In the genomic region with DNA sequence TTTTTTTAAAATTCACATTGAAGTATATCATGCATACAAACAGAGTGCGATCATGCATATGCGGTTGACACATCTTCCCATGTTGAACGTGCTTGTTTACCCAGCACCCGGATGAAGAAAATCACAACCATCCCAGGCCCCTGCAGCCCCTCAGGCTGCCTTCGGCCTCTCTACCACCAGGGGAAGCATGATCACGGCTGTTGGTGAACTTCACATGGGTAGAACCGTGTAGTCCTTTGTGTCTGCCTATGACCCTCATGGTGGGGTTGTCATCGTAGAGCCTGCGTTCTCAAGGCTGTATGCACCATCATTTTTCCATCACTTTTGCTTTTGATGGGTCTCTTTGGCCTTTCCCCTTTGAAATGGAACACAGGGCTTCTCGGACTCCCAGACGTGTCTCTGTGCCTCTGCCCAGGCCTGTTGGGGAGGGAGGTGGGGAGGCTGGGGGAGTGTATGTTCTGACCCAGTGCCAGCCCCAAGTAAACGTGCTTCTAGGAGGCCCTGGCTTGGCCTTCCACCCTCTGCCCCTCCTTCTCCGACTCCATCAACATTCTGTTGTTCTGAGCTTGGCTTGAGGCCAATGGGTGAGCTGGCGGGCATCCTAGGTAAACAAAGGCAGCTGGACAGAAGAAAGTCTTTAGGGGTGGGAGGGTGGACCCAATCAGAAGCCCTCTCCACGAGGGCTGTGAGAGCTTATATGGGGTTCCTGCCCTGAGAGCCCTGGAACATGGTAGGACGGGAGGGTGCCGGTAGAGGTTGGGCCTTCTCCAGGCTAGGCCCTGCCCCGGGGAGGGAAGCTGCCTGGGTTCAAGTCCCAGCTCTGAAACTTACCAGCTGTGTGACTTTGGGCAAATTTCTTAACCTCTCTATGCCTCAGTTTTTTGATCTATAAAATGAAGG, we compare ENCODE assay signal across 9 cellular contexts. TPM values are rescaled to one million over a fixed set of nuclear protein-coding genes. Genes with fewer than 3 reads are reported as not detected.
A peak's percentile ranks its signal among the peaks of the same experiment; 100 is the strongest.
DNase-seq lines count a peak whose midpoint lies in the region; ATAC-seq and TF ChIP-seq lines count a peak whose summit lies in the region.
"Had no signal": no experiment of that assay in that cellular context is flagged by ENCODE, and none has a peak within 500 bp of the region (broad histone marks: within the 10 kb centered on the region; RNA-seq: fewer than 3 reads in every experiment).

No MANE protein-coding gene starts in this region.

- no peaks in the 10 kb centered on the region for H3K27me3 ChIP-seq in uterus

- TF ChIP-seq CTCF in astrocyte of the spinal cord (IDR thresholded peaks at IDR 0.05; ENCODE audit: low read depth, low read length) (no peak), uterus (IDR thresholded peaks at IDR 0.05) (peak in 1 of 4 experiments; percentile 23)

- no peak overlapping the region for H3K4me3 ChIP-seq in astrocyte of the spinal cord (ENCODE audit: low read depth, low read length)
- H3K4me3 ChIP-seq in uterus = no peak overlapping the region

- in situ Hi-C loops in astrocyte of the spinal cord (cut with HindIII; ENCODE audit: low sequenced_read_pairs) = no loop called here

- H3K9me3 ChIP-seq in uterus = no peaks in the 10 kb centered on the region

- no peak overlapping the region for H3K4me3 Mint-ChIP-seq in activated CD4-positive, alpha-beta T cell treated with anti-CD3 and anti-CD28 coated beads for 36 hours
- H3K4me3 Mint-ChIP-seq: activated T-helper 1 cell treated with anti-CD3 and anti-CD28 coated beads, Interleukin-12 subunit alpha, Interleukin-12 subunit beta, Interleukin-2, Interleukin-4 antibody, amounts not matched to agents 30 ng/mL and 10 ng/mL and 1 ng/mL, durations not matched to agents 14 hours and 24 hours and 36 hours had no signal

- H3K36me3 ChIP-seq in uterus = no peaks in the 10 kb centered on the region

- peaks cover 3% of the 10 kb centered on the region for H3K4me1 Mint-ChIP-seq in activated CD4-positive, alpha-beta T cell treated with anti-CD3 and anti-CD28 coated beads for 36 hours

- CTCF ChIA-PET in activated CD4-positive, alpha-beta T cell treated with anti-CD3 and anti-CD28 coated beads for 36 hours (lab: Charles Lee) = interaction anchor here (0.6 kb wide), 1 partner anchor 35 kb away, joined by 3 read pairs; no protein-coding TSS in a partner anchor

- H3K9me3 Mint-ChIP-seq in activated CD4-positive, alpha-beta T cell treated with anti-CD3 and anti-CD28 coated beads for 36 hours (ENCODE audit: low read depth) = no peaks in the 10 kb centered on the region
- H3K9me3 Mint-ChIP-seq: activated T-helper 1 cell treated with anti-CD3 and anti-CD28 coated beads, Interleukin-12 subunit alpha, Interleukin-12 subunit beta, Interleukin-2, Interleukin-4 antibody, amounts not matched to agents 30 ng/mL and 10 ng/mL and 1 ng/mL, durations not matched to agents 14 hours and 24 hours and 36 hours had no signal

- peaks cover 0 to 22% of the 10 kb centered on the region in 2 donors for H3K4me1 ChIP-seq in uterus

- no peak for DNase-seq in activated CD4-positive, alpha-beta T cell treated with anti-CD3 and anti-CD28 coated beads for 36 hours
- no peak for DNase-seq in activated CD4-positive, alpha-beta T cell treated with anti-CD3 and anti-CD28 coated beads, Interleukin-2, amount 50 U/mL, for 4 hours
- peak; percentile 84 for DNase-seq in astrocyte of the spinal cord (ENCODE audit: low read depth, low spot score)
- peak; percentile 78 for DNase-seq in left kidney (ENCODE audit: low read depth, low spot score)
- DNase-seq in uterus = peak; percentile 59 to 65
- no peak for DNase-seq in T1000 (lab: John Stamatoyannopoulos, UW)
- no peak for DNase-seq in AG08395 (ENCODE audit: low spot score)

- peak overlapping the region; percentile 88 for H3K27ac ChIP-seq in uterus

- intact Hi-C loops in activated CD4-positive, alpha-beta T cell treated with anti-CD3 and anti-CD28 coated beads for 36 hours (cut with DNase I, micrococcal nuclease) = no loop called here
- intact Hi-C loops in uterus (cut with DNase I; ENCODE audit: low total_unique reads) = no loop called here

- peak; percentile 12 for ATAC-seq in activated CD4-positive, alpha-beta T cell treated with anti-CD3 and anti-CD28 coated beads for 36 hours
- ATAC-seq in GM21717 (IDR thresholded peaks at IDR 0.05; ENCODE audit: unreplicated experiment) = no peak

- no peaks in the 10 kb centered on the region for H3K27me3 Mint-ChIP-seq in activated CD4-positive, alpha-beta T cell treated with anti-CD3 and anti-CD28 coated beads for 36 hours

- POLR2A ChIA-PET in activated CD4-positive, alpha-beta T cell treated with anti-CD3 and anti-CD28 coated beads for 36 hours (lab: Charles Lee) = no interaction called here

- no peaks in the 10 kb centered on the region for H3K36me3 Mint-ChIP-seq in activated CD4-positive, alpha-beta T cell treated with anti-CD3 and anti-CD28 coated beads for 36 hours (ENCODE audit: low read depth)

- TF ChIP-seq POLR2A in uterus (IDR thresholded peaks at IDR 0.05) = no peak

- no peak overlapping the region for H3K27ac Mint-ChIP-seq in activated CD4-positive, alpha-beta T cell treated with anti-CD3 and anti-CD28 coated beads for 36 hours
- H3K27ac Mint-ChIP-seq: activated T-helper 1 cell treated with anti-CD3 and anti-CD28 coated beads, Interleukin-12 subunit alpha, Interleukin-12 subunit beta, Interleukin-2, Interleukin-4 antibody, amounts not matched to agents 30 ng/mL and 10 ng/mL and 1 ng/mL, durations not matched to agents 14 hours and 24 hours and 36 hours had no signal

RNA-seq across cellular contexts. Expression of a gene that starts 39.7 kb away (rescaled TPM):
- under 1 TPM; 0.04 to 0.09 TPM for total RNA-seq in activated CD4-positive, alpha-beta T cell treated with anti-CD3 and anti-CD28 coated beads for 36 hours
- 100 to 1,000 TPM; 136 to 639 (median 209) TPM for total RNA-seq in uterus
- total RNA-seq: activated T-helper 1 cell treated with anti-CD3 and anti-CD28 coated beads, Interleukin-12 subunit alpha, Interleukin-12 subunit beta, Interleukin-2, Interleukin-4 antibody, amounts not matched to agents 30 ng/mL and 10 ng/mL and 1 ng/mL, durations not matched to agents 14 hours and 24 hours and 36 hours had no signal

Comparison
In these comparisons a context has a peak if more than half of its experiments do, and no peak if none do; other contexts are left out.
1. DNase-seq: peak in astrocyte of the spinal cord (single experiment), left kidney (single experiment) and uterus (2 of 2); none in activated CD4-positive, alpha-beta T cell treated with anti-CD3 and anti-CD28 coated beads for 36 hours (single experiment), activated CD4-positive, alpha-beta T cell treated with anti-CD3 and anti-CD28 coated beads, Interleukin-2, amount 50 U/mL, for 4 hours (0 of 2), T1000 (single experiment) and AG08395 (single experiment).
2. RNA of a gene that starts 39.7 kb away (total RNA-seq): 136 to 639 TPM in uterus; 0.04 to 0.09 TPM in activated CD4-positive, alpha-beta T cell treated with anti-CD3 and anti-CD28 coated beads for 36 hours; every median in the first group is over 100 times any median in the second.